Comparison of ENCODE assay signal across 1 cellular context in the genomic region with DNA sequence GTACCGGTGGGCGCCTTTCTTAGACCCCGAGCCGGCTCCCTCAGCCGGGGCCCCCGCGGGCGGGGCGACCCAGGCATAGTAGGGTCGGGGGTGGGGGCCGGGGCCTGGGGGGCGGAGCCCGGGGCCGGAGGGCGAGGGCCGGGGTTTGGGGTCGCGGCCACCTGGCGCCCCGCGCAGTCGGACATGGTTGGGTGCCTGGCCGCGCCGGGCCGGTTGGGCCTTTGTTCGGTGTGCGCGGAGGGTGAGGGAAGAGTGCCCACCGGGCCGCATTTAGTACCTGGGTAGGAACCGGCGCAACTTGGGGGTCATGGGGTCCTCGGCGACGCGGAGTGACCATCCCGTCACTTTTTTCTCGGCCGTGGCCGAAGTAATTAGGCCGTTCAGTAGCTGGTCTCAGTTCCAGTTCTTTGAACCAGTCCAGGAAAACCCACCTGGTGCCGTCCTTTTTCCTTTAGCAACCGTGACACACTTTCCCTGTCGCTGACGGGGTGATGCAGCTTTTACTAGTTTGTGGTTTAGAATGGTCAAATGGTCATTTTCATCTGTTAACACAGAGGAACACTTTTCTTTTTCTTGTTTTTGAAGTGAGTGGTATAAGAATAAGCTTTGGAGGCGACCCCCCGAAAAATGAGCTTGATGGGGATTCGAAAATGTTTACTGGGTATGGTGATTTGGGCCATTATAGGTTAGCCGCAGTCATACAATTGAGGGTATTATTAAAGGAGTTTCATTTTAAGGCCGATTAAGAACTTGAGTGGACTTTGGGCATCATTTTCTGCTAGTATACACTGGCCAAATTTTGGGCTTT.
TF ChIP-seq lines count a peak whose summit lies in the region.

No MANE protein-coding gene starts in this region.

TF ChIP-seq in HepG2, 621 proteins besides CTCF, POLR2A, EP300 and RAD21 (continues in another document):
- TF ChIP-seq RFX3 (CRISPR knock-in tag; IDR thresholded peaks at IDR 0.05), result no peak
- TF ChIP-seq, protein P1, sequence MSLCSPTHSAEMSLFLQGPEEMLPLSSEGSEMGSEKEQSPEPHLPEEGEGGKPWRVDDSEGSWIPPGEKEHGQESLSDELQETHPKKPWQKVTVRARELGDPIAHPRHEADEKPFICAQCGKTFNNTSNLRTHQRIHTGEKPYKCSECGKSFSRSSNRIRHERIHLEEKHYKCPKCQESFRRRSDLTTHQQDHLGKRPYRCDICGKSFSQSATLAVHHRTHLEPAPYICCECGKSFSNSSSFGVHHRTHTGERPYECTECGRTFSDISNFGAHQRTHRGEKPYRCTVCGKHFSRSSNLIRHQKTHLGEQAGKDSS (CRISPR knock-in tag; IDR thresholded peaks at IDR 0.05; ENCODE audit: borderline replicate concordance, low read depth), result no peak
- no peak for TF ChIP-seq ARNT (IDR thresholded peaks at IDR 0.05)
- no peak for TF ChIP-seq KLF9 (CRISPR knock-in tag; IDR thresholded peaks at IDR 0.05; ENCODE audit: low read depth)
- no peak for TF ChIP-seq NKX3-1 (CRISPR knock-in tag; IDR thresholded peaks at IDR 0.05)
- TF ChIP-seq CAMTA2 (CRISPR knock-in tag; IDR thresholded peaks at IDR 0.05; ENCODE audit: borderline replicate concordance), result no peak
- TF ChIP-seq MED13 (CRISPR knock-in tag; IDR thresholded peaks at IDR 0.05), result peak; percentile 7; the same call in 1 of the 2 replicates
- TF ChIP-seq ATM (IDR thresholded peaks at IDR 0.05; ENCODE audit: borderline replicate concordance), result no peak
- no peak for TF ChIP-seq HMG20B (CRISPR knock-in tag; conservative IDR thresholded peaks at IDR 0.05)
- TF ChIP-seq, protein P2, sequence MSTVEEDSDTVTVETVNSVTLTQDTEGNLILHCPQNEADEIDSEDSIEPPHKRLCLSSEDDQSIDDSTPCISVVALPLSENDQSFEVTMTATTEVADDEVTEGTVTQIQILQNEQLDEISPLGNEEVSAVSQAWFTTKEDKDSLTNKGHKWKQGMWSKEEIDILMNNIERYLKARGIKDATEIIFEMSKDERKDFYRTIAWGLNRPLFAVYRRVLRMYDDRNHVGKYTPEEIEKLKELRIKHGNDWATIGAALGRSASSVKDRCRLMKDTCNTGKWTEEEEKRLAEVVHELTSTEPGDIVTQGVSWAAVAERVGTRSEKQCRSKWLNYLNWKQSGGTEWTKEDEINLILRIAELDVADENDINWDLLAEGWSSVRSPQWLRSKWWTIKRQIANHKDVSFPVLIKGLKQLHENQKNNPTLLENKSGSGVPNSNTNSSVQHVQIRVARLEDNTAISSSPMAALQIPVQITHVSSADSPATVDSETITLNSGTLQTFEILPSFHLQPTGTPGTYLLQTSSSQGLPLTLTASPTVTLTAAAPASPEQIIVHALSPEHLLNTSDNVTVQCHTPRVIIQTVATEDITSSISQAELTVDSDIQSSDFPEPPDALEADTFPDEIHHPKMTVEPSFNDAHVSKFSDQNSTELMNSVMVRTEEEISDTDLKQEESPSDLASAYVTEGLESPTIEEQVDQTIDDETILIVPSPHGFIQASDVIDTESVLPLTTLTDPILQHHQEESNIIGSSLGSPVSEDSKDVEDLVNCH (CRISPR knock-in tag; IDR thresholded peaks at IDR 0.05), result no peak
- no peak for TF ChIP-seq ZSCAN31 (CRISPR knock-in tag; IDR thresholded peaks at IDR 0.05; ENCODE audit: low read depth)
- TF ChIP-seq ZNF768 (CRISPR knock-in tag; IDR thresholded peaks at IDR 0.05), result no peak
- no peak for TF ChIP-seq KDM6A (CRISPR knock-in tag; IDR thresholded peaks at IDR 0.05; ENCODE audit: low read depth)
- no peak for TF ChIP-seq ZNF605 (CRISPR knock-in tag; IDR thresholded peaks at IDR 0.05)
- TF ChIP-seq SRF (IDR thresholded peaks at IDR 0.05; ENCODE audit: low read depth, low read length), result no peak
- TF ChIP-seq FOXK2 (IDR thresholded peaks at IDR 0.05), result no peak
- TF ChIP-seq SP1 (IDR thresholded peaks at IDR 0.05), result no peak
- no peak for TF ChIP-seq SP1 (CRISPR knock-in tag; IDR thresholded peaks at IDR 0.05)
- no peak for TF ChIP-seq ZNF543 (CRISPR knock-in tag; IDR thresholded peaks at IDR 0.05)
- no peak for TF ChIP-seq MAF1 (CRISPR knock-in tag; IDR thresholded peaks at IDR 0.05; ENCODE audit: borderline replicate concordance)
- TF ChIP-seq ZNF430 (CRISPR knock-in tag; IDR thresholded peaks at IDR 0.05), result no peak
- no peak for TF ChIP-seq ZNF383 (CRISPR knock-in tag; IDR thresholded peaks at IDR 0.05; ENCODE audit: borderline replicate concordance)
- no peak for TF ChIP-seq THYN1 (CRISPR knock-in tag; IDR thresholded peaks at IDR 0.05; ENCODE audit: borderline replicate concordance, low read depth)
- TF ChIP-seq, protein P3, sequence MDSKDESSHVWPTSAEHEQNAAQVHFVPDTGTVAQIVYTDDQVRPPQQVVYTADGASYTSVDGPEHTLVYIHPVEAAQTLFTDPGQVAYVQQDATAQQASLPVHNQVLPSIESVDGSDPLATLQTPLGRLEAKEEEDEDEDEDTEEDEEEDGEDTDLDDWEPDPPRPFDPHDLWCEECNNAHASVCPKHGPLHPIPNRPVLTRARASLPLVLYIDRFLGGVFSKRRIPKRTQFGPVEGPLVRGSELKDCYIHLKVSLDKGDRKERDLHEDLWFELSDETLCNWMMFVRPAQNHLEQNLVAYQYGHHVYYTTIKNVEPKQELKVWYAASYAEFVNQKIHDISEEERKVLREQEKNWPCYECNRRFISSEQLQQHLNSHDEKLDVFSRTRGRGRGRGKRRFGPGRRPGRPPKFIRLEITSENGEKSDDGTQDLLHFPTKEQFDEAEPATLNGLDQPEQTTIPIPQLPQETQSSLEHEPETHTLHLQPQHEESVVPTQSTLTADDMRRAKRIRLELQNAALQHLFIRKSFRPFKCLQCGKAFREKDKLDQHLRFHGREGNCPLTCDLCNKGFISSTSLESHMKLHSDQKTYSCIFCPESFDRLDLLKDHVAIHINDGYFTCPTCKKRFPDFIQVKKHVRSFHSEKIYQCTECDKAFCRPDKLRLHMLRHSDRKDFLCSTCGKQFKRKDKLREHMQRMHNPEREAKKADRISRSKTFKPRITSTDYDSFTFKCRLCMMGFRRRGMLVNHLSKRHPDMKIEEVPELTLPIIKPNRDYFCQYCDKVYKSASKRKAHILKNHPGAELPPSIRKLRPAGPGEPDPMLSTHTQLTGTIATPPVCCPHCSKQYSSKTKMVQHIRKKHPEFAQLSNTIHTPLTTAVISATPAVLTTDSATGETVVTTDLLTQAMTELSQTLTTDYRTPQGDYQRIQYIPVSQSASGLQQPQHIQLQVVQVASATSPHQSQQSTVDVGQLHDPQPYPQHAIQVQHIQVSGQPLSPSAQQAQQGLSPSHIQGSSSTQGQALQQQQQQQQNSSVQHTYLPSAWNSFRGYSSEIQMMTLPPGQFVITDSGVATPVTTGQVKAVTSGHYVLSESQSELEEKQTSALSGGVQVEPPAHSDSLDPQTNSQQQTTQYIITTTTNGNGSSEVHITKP (CRISPR knock-in tag; IDR thresholded peaks at IDR 0.05; ENCODE audit: low read depth), result no peak
- TF ChIP-seq, protein P4, sequence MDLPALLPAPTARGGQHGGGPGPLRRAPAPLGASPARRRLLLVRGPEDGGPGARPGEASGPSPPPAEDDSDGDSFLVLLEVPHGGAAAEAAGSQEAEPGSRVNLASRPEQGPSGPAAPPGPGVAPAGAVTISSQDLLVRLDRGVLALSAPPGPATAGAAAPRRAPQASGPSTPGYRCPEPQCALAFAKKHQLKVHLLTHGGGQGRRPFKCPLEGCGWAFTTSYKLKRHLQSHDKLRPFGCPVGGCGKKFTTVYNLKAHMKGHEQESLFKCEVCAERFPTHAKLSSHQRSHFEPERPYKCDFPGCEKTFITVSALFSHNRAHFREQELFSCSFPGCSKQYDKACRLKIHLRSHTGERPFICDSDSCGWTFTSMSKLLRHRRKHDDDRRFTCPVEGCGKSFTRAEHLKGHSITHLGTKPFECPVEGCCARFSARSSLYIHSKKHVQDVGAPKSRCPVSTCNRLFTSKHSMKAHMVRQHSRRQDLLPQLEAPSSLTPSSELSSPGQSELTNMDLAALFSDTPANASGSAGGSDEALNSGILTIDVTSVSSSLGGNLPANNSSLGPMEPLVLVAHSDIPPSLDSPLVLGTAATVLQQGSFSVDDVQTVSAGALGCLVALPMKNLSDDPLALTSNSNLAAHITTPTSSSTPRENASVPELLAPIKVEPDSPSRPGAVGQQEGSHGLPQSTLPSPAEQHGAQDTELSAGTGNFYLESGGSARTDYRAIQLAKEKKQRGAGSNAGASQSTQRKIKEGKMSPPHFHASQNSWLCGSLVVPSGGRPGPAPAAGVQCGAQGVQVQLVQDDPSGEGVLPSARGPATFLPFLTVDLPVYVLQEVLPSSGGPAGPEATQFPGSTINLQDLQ (CRISPR knock-in tag; IDR thresholded peaks at IDR 0.05), result no peak
- no peak for TF ChIP-seq ZNF567 (CRISPR knock-in tag; IDR thresholded peaks at IDR 0.05; ENCODE audit: borderline replicate concordance)
- no peak for TF ChIP-seq FOXK1 (CRISPR knock-in tag; IDR thresholded peaks at IDR 0.05; ENCODE audit: borderline replicate concordance, low read depth)
- TF ChIP-seq RBFOX2 (IDR thresholded peaks at IDR 0.05; ENCODE audit: low read depth, low read length), result peak; percentile 33
- TF ChIP-seq, protein P5, sequence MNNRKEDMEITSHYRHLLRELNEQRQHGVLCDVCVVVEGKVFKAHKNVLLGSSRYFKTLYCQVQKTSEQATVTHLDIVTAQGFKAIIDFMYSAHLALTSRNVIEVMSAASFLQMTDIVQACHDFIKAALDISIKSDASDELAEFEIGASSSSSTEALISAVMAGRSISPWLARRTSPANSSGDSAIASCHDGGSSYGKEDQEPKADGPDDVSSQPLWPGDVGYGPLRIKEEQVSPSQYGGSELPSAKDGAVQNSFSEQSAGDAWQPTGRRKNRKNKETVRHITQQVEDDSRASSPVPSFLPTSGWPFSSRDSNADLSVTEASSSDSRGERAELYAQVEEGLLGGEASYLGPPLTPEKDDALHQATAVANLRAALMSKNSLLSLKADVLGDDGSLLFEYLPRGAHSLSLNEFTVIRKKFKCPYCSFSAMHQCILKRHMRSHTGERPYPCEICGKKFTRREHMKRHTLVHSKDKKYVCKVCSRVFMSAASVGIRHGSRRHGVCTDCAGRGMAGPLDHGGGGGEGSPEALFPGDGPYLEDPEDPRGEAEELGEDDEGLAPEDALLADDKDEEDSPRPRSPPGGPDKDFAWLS (CRISPR knock-in tag; IDR thresholded peaks at IDR 0.05; ENCODE audit: borderline replicate concordance), result no peak
- no peak for TF ChIP-seq GABPA (IDR thresholded peaks at IDR 0.05; ENCODE audit: low read depth, low read length)
- TF ChIP-seq GABPA (CRISPR knock-in tag; IDR thresholded peaks at IDR 0.05; ENCODE audit: low read depth), result 0 out of 2 replicates have a peak, but pooled peaks have one; percentile 25
- TF ChIP-seq RBM22 (optimal IDR thresholded peaks at IDR 0.05; ENCODE audit: low read length), result peak; percentile 28
- TF ChIP-seq E2F1 (CRISPR knock-in tag; IDR thresholded peaks at IDR 0.05), result 0 out of 2 replicates have a peak, but pooled peaks have one; percentile 6
- TF ChIP-seq POLR2G (IDR thresholded peaks at IDR 0.05; ENCODE audit: low read depth, low read length), result peak; percentile 54; the same call in 1 of the 2 replicates
- TF ChIP-seq PCBP2 (optimal IDR thresholded peaks at IDR 0.05; ENCODE audit: low read depth, low read length, poor library complexity, severe bottlenecking), result no peak
- TF ChIP-seq ZNF879 (CRISPR knock-in tag; IDR thresholded peaks at IDR 0.05), result 0 out of 2 replicates have a peak, but pooled peaks have one; percentile 39
- TF ChIP-seq AGO2 (optimal IDR thresholded peaks at IDR 0.05; ENCODE audit: low read depth, low read length), result peak; percentile 92
- TF ChIP-seq ZNF749 (CRISPR knock-in tag; IDR thresholded peaks at IDR 0.05; ENCODE audit: borderline replicate concordance), result no peak
- TF ChIP-seq NRL (CRISPR knock-in tag; IDR thresholded peaks at IDR 0.05; ENCODE audit: borderline replicate concordance), result no peak
- TF ChIP-seq, protein P6, sequence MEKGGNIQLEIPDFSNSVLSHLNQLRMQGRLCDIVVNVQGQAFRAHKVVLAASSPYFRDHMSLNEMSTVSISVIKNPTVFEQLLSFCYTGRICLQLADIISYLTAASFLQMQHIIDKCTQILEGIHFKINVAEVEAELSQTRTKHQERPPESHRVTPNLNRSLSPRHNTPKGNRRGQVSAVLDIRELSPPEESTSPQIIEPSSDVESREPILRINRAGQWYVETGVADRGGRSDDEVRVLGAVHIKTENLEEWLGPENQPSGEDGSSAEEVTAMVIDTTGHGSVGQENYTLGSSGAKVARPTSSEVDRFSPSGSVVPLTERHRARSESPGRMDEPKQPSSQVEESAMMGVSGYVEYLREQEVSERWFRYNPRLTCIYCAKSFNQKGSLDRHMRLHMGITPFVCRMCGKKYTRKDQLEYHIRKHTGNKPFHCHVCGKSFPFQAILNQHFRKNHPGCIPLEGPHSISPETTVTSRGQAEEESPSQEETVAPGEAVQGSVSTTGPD (CRISPR knock-in tag; IDR thresholded peaks at IDR 0.05), result no peak
- no peak for TF ChIP-seq ZMYM2 (CRISPR knock-in tag; IDR thresholded peaks at IDR 0.05)
- no peak for TF ChIP-seq NFE2L1 (CRISPR knock-in tag; IDR thresholded peaks at IDR 0.05; ENCODE audit: borderline replicate concordance)
- TF ChIP-seq PHF8 (CRISPR knock-in tag; IDR thresholded peaks at IDR 0.05), result no peak
- TF ChIP-seq ZNF513 (CRISPR knock-in tag; conservative IDR thresholded peaks at IDR 0.05), result no peak
- TF ChIP-seq ZMYM3 (CRISPR knock-in tag; IDR thresholded peaks at IDR 0.05), result no peak
- no peak for TF ChIP-seq HOXA7 (CRISPR knock-in tag; IDR thresholded peaks at IDR 0.05)
- TF ChIP-seq U2AF1 (optimal IDR thresholded peaks at IDR 0.05; ENCODE audit: low read depth, low read length), result no peak
- TF ChIP-seq ZNF652 (CRISPR knock-in tag; IDR thresholded peaks at IDR 0.05; ENCODE audit: borderline replicate concordance, low read depth), result no peak
- TF ChIP-seq ZSCAN29 (CRISPR knock-in tag; conservative IDR thresholded peaks at IDR 0.05), result no peak
